Comparison of ENCODE assay signal across 8 cellular contexts in the genomic region with DNA sequence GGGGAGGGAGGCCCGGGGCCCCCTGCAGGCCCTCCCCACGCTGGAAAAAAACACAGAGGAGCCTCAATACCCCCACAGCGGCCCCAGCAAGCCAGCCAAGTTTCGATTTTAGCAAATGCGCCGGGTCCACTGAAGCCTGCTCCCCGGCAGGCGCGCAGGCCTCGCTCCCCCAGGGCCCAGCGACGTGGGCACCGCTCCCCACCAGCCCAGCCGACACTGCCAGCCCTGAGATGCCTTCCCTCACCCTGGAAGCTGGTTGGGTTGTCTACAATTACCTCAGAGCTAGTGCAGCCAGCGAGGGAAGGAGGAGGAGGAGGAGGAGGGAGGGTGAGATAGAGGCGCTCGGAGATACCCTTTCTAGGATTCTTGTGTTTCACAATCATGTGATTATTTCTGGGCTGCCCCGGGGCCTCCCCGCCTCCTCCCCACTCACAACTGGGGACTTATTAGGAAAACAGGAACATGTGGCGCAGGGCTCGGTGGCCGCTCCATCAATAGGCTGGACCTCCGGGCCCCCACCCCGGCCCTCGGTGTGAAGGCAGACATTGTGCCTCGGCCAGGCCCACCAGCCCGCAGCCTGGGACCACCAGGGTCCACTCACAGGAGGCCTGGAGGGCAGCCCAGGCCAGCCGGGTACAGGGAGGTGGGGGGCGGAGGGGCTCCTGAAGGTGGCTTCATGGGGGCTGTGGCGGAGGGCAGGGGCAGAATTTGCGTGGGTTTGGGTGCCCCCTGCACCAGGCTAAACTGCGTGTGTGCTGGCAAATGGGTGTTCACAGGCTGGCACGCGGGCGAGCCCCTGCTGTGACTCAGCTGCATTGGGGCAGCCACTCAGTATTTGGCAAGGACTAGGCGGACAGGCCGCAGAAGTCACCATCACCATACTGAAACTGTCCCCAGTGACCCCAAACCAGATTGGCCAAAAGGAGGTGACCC.
DNase-seq lines count a peak whose midpoint lies in the region; ATAC-seq and FAIRE-seq lines count a peak whose summit lies in the region.

No MANE protein-coding gene starts in this region.

- peaks cover 5 to 26% of the 10 kb centered on the region in 2 donors for H3K36me3 Mint-ChIP-seq in activated naive CD4-positive, alpha-beta T cell treated with anti-CD3 and anti-CD28 coated beads, Interleukin-2, amount 50 U/mL, for 72 hours

- no peak for FAIRE-seq in RCC 7860 (lab: Jason Lieb, UNC)

- peaks cover 23% of the 10 kb centered on the region for H3K4me1 ChIP-seq in right cardiac atrium (ENCODE audit: control insufficient read depth, insufficient read depth, low read length)

- H3K4me3 ChIP-seq in right cardiac atrium (ENCODE audit: low read length), result peak overlapping the region; percentile 11

- H3K27me3 ChIP-seq in right cardiac atrium (ENCODE audit: control insufficient read depth, insufficient read depth), result no peaks in the 10 kb centered on the region

- peaks cover 0 to 8% of the 10 kb centered on the region in 2 donors for H3K9me3 Mint-ChIP-seq in activated naive CD4-positive, alpha-beta T cell treated with anti-CD3 and anti-CD28 coated beads, Interleukin-2, amount 50 U/mL, for 72 hours

- no peak overlapping the region for H3K27ac Mint-ChIP-seq in activated naive CD4-positive, alpha-beta T cell treated with anti-CD3 and anti-CD28 coated beads, Interleukin-2, amount 50 U/mL, for 72 hours

- intact Hi-C loops in right cardiac atrium (cut with DNase I), result no loop called here

- H3K27ac ChIP-seq in right cardiac atrium (ENCODE audit: low read length), result peak overlapping the region; percentile 90

- WGBS in right cardiac atrium, result 11% methylated on average over 37 of the region's 37 CpGs

- peak; percentile 86 for DNase-seq in AG20443 (ENCODE audit: low spot score)
- DNase-seq in SIG-M5 (lab: John Stamatoyannopoulos, UW), result peak; percentile 46
- peak; percentile 35 to 65 for DNase-seq in activated naive CD4-positive, alpha-beta T cell treated with anti-CD3 and anti-CD28 coated beads, Interleukin-2, amount 50 U/mL, for 72 hours (ENCODE audit: low spot score in 2 of 2)
- peak; percentile 85 to 93 (median 91) for DNase-seq in right cardiac atrium
- peak; percentile 28 to 41 for DNase-seq in stimulated activated CD4-positive, alpha-beta T cell treated with anti-CD3 and anti-CD28 coated beads, Interleukin-1b, Interleukin-23, amount 100 ng/mL, for 4 hours (ENCODE audit: low read depth in 2 of 2)
- DNase-seq in RCC 7860 (ENCODE audit: low spot score), result no peak
- DNase-seq in NCI-H187 (lab: John Stamatoyannopoulos, UW), result no peak

- no peaks in the 10 kb centered on the region for H3K9me3 ChIP-seq in right cardiac atrium (ENCODE audit: control insufficient read depth, low read length)

- ATAC-seq in GM21423 (IDR thresholded peaks at IDR 0.05; ENCODE audit: unreplicated experiment) (peak; percentile 30), right cardiac atrium (peak; percentile 71 to 85)
- ATAC-seq in activated naive CD4-positive, alpha-beta T cell treated with anti-CD3 and anti-CD28 coated beads, Interleukin-2, amount 50 U/mL, for 72 hours, result peak; percentile 32 to 43

Comparison
In these comparisons a context has a peak if more than half of its experiments do, and no peak if none do; other contexts are left out.
1. DNase-seq: peak in AG20443 (single experiment), SIG-M5 (single experiment), activated naive CD4-positive, alpha-beta T cell treated with anti-CD3 and anti-CD28 coated beads, Interleukin-2, amount 50 U/mL, for 72 hours (2 of 2), right cardiac atrium (3 of 3) and stimulated activated CD4-positive, alpha-beta T cell treated with anti-CD3 and anti-CD28 coated beads, Interleukin-1b, Interleukin-23, amount 100 ng/mL, for 4 hours (2 of 2); none in RCC 7860 (single experiment) and NCI-H187 (0 of 2).
2. Peak in every context shown above with its lines, with median percentiles within 50 percentile points of each other: ATAC-seq.